ENCODE assay signal across 29 cellular contexts in genomic region chr13:26400545-26400944, GRCh38.
"Had no signal": no experiment of that assay in that cellular context is flagged by ENCODE, and none has a peak within 500 bp of the region (broad histone marks: within the 10 kb centered on the region; RNA-seq: fewer than 3 reads in every experiment).

No MANE protein-coding gene starts in this region.

- DNase-seq: activated CD4-positive, alpha-beta memory T cell treated with anti-CD3 and anti-CD28 coated beads, Interleukin-2, amount 10 ng/mL, durations not matched to agents 7 days and 5 days; activated CD4-positive, alpha-beta T cell treated with anti-CD3 and anti-CD28 coated beads for 1 hour; activated CD4-positive, alpha-beta T cell treated with anti-CD3 and anti-CD28 coated beads for 4 hours; activated CD4-positive, alpha-beta T cell treated with anti-CD3 and anti-CD28 coated beads, Interleukin-2, amount 10 ng/mL, durations not matched to agents 7 days and 5 days; activated CD4-positive, alpha-beta T cell treated with anti-CD3 and anti-CD28 coated beads, Interleukin-2, amount 50 U/mL, for 4 hours; activated CD8-positive, alpha-beta memory T cell treated with anti-CD3 and anti-CD28 coated beads, Interleukin-2, amount 50 U/mL, for 48 hours; activated gamma-delta T cell; activated naive CD4-positive, alpha-beta T cell; activated naive CD4-positive, alpha-beta T cell treated with anti-CD3 and anti-CD28 coated beads, Interleukin-2, amount 10 ng/mL, durations not matched to agents 7 days and 5 days; activated naive CD8-positive, alpha-beta T cell treated with anti-CD3 and anti-CD28 coated beads, Interleukin-2, amount 10 ng/mL, durations not matched to agents 7 days and 5 days; activated T-cell treated with anti-CD3 and anti-CD28 coated beads for 4 hours; activated T-cell treated with anti-CD3 and anti-CD28 coated beads, Interleukin-2, amount 50 U/mL, for 4 hours; brain microvascular endothelial cell; dorsolateral prefrontal cortex; esophagus squamous epithelium; foreskin melanocyte; heart right ventricle; T-helper 2 cell had no signal

- H3K36me3 Mint-ChIP-seq: activated naive CD4-positive, alpha-beta T cell treated with anti-CD3 and anti-CD28 coated beads, Interleukin-2, amount 50 U/mL, for 72 hours had no signal

- H3K4me1 Mint-ChIP-seq: activated CD4-positive, alpha-beta T cell treated with anti-CD3 and anti-CD28 coated beads, Interleukin-2, amount 10 ng/mL, durations not matched to agents 7 days and 5 days; activated naive CD4-positive, alpha-beta T cell treated with anti-CD3 and anti-CD28 coated beads, Interleukin-2, amount 10 ng/mL, durations not matched to agents 7 days and 5 days; activated naive CD8-positive, alpha-beta T cell treated with anti-CD3 and anti-CD28 coated beads, Interleukin-2, amount 10 ng/mL, durations not matched to agents 7 days and 5 days; central memory CD8-positive, alpha-beta T cell had no signal

- ATAC-seq: activated naive CD4-positive, alpha-beta T cell treated with anti-CD3 and anti-CD28 coated beads, Interleukin-2, amount 50 U/mL, for 72 hours; activated T-cell treated with anti-CD3 and anti-CD28 coated beads, Interleukin-2, amount 50 U/mL, for 4 hours; gastroesophageal sphincter; heart right ventricle had no signal

- H3K9me3 Mint-ChIP-seq: activated CD4-positive, alpha-beta memory T cell treated with anti-CD3 and anti-CD28 coated beads, Interleukin-2, amount 10 ng/mL, durations not matched to agents 7 days and 5 days; activated CD4-positive, alpha-beta T cell treated with anti-CD3 and anti-CD28 coated beads, Interleukin-2, amount 10 ng/mL, durations not matched to agents 7 days and 5 days; activated naive CD4-positive, alpha-beta T cell treated with anti-CD3 and anti-CD28 coated beads, Interleukin-2, amount 10 ng/mL, durations not matched to agents 7 days and 5 days; activated naive CD4-positive, alpha-beta T cell treated with anti-CD3 and anti-CD28 coated beads, Interleukin-2, amount 50 U/mL, for 72 hours; activated naive CD8-positive, alpha-beta T cell treated with anti-CD3 and anti-CD28 coated beads, Interleukin-2, amount 10 ng/mL, durations not matched to agents 7 days and 5 days; activated T-cell treated with anti-CD3 and anti-CD28 coated beads, Interleukin-2, amount 50 U/mL, for 4 hours; activated T-helper 1 cell treated with anti-CD3 and anti-CD28 coated beads, Interleukin-12 subunit alpha, Interleukin-12 subunit beta, Interleukin-2, Interleukin-4 antibody, amounts not matched to agents 30 ng/mL and 10 ng/mL and 1 ng/mL, durations not matched to agents 14 hours and 24 hours and 36 hours; central memory CD8-positive, alpha-beta T cell; dendritic cell treated with granulocyte-macrophage colony-stimulating factor and Interleukin-4, amounts not matched to agents 40 ng/mL and 50 ng/mL, for 4 days had no signal

- H3K4me1 ChIP-seq: ascending aorta, esophagus squamous epithelium, gastroesophageal sphincter, heart right ventricle had no signal

- H3K27me3 Mint-ChIP-seq: activated CD4-positive, alpha-beta memory T cell treated with anti-CD3 and anti-CD28 coated beads, Interleukin-2, amount 10 ng/mL, durations not matched to agents 7 days and 5 days; activated CD4-positive, alpha-beta T cell treated with anti-CD3 and anti-CD28 coated beads, Interleukin-2, amount 10 ng/mL, durations not matched to agents 7 days and 5 days; activated naive CD4-positive, alpha-beta T cell treated with anti-CD3 and anti-CD28 coated beads, Interleukin-2, amount 10 ng/mL, durations not matched to agents 7 days and 5 days; activated naive CD8-positive, alpha-beta T cell treated with anti-CD3 and anti-CD28 coated beads, Interleukin-2, amount 10 ng/mL, durations not matched to agents 7 days and 5 days; central memory CD8-positive, alpha-beta T cell; dendritic cell treated with granulocyte-macrophage colony-stimulating factor and Interleukin-4, amounts not matched to agents 40 ng/mL and 50 ng/mL, for 4 days had no signal

- FAIRE-seq: bronchial epithelial cell, endometrium, endothelial cell of umbilical vein had no signal

- H3K27me3 ChIP-seq: ascending aorta, brain microvascular endothelial cell, dorsolateral prefrontal cortex, esophagus squamous epithelium, gastroesophageal sphincter, heart right ventricle had no signal

- H3K4me3 ChIP-seq: ascending aorta, coronary artery, dorsolateral prefrontal cortex, esophagus squamous epithelium, gastroesophageal sphincter, heart right ventricle had no signal

- H3K4me3 Mint-ChIP-seq: activated CD4-positive, alpha-beta memory T cell treated with anti-CD3 and anti-CD28 coated beads, Interleukin-2, amount 10 ng/mL, durations not matched to agents 7 days and 5 days; activated CD4-positive, alpha-beta T cell treated with anti-CD3 and anti-CD28 coated beads, Interleukin-2, amount 10 ng/mL, durations not matched to agents 7 days and 5 days; activated naive CD4-positive, alpha-beta T cell treated with anti-CD3 and anti-CD28 coated beads, Interleukin-2, amount 10 ng/mL, durations not matched to agents 7 days and 5 days; activated naive CD8-positive, alpha-beta T cell treated with anti-CD3 and anti-CD28 coated beads, Interleukin-2, amount 10 ng/mL, durations not matched to agents 7 days and 5 days; activated T-cell treated with anti-CD3 and anti-CD28 coated beads, Interleukin-2, amount 50 U/mL, for 4 hours; activated T-helper 1 cell treated with anti-CD3 and anti-CD28 coated beads, Interleukin-12 subunit alpha, Interleukin-12 subunit beta, Interleukin-2, Interleukin-4 antibody, amounts not matched to agents 30 ng/mL and 10 ng/mL and 1 ng/mL, durations not matched to agents 14 hours and 24 hours and 36 hours; central memory CD8-positive, alpha-beta T cell; dendritic cell treated with granulocyte-macrophage colony-stimulating factor and Interleukin-4, amounts not matched to agents 40 ng/mL and 50 ng/mL, for 4 days had no signal

- H3K27ac ChIP-seq: ascending aorta, brain microvascular endothelial cell, coronary artery, dorsolateral prefrontal cortex, epithelial cell of prostate, esophagus squamous epithelium, gastroesophageal sphincter, heart right ventricle had no signal

- H3K27ac Mint-ChIP-seq: activated CD4-positive, alpha-beta memory T cell treated with anti-CD3 and anti-CD28 coated beads, Interleukin-2, amount 10 ng/mL, durations not matched to agents 7 days and 5 days; activated CD4-positive, alpha-beta T cell treated with anti-CD3 and anti-CD28 coated beads, Interleukin-2, amount 10 ng/mL, durations not matched to agents 7 days and 5 days; activated naive CD4-positive, alpha-beta T cell treated with anti-CD3 and anti-CD28 coated beads, Interleukin-2, amount 10 ng/mL, durations not matched to agents 7 days and 5 days; activated naive CD4-positive, alpha-beta T cell treated with anti-CD3 and anti-CD28 coated beads, Interleukin-2, amount 50 U/mL, for 72 hours; activated naive CD8-positive, alpha-beta T cell treated with anti-CD3 and anti-CD28 coated beads, Interleukin-2, amount 10 ng/mL, durations not matched to agents 7 days and 5 days; activated T-helper 1 cell treated with anti-CD3 and anti-CD28 coated beads, Interleukin-12 subunit alpha, Interleukin-12 subunit beta, Interleukin-2, Interleukin-4 antibody, amounts not matched to agents 30 ng/mL and 10 ng/mL and 1 ng/mL, durations not matched to agents 14 hours and 24 hours and 36 hours; dendritic cell treated with granulocyte-macrophage colony-stimulating factor and Interleukin-4, amounts not matched to agents 40 ng/mL and 50 ng/mL, for 4 days had no signal
